In genomic region chr5:132876020-132876759, GRCh38 we compare ENCODE assay signal across 25 cellular contexts. TPM values are rescaled to one million over a fixed set of nuclear protein-coding genes. Genes with fewer than 3 reads are reported as not detected.
DNase-seq lines count a peak whose midpoint lies in the region; ATAC-seq and TF ChIP-seq lines count a peak whose summit lies in the region.
"Had no signal": no experiment of that assay in that cellular context is flagged by ENCODE, and none has a peak within 500 bp of the region (broad histone marks: within the 10 kb centered on the region; RNA-seq: fewer than 3 reads in every experiment).

No MANE protein-coding gene starts in this region.

- H3K9me3 Mint-ChIP-seq in progenitor cell of endocrine pancreas (ENCODE audit: low read depth), result peaks cover 3% of the 10 kb centered on the region
- no peaks in the 10 kb centered on the region for H3K9me3 Mint-ChIP-seq in activated CD8-positive, alpha-beta memory T cell treated with anti-CD3 and anti-CD28 coated beads, Interleukin-2, amount 10 ng/mL, durations not matched to agents 7 days and 5 days (ENCODE audit: low read depth)
- H3K9me3 Mint-ChIP-seq: activated naive CD8-positive, alpha-beta T cell treated with anti-CD3 and anti-CD28 coated beads for 36 hours; H9; naive thymus-derived CD8-positive, alpha-beta T cell; stimulated activated naive B cell treated with anti-CD40 and anti-IgM and Interleukin-4, amounts not matched to agents 10 μg/mL and 1 μg/mL and 100 μg/mL, for 72 hours had no signal

- no peaks in the 10 kb centered on the region for H3K27me3 Mint-ChIP-seq in progenitor cell of endocrine pancreas
- H3K27me3 Mint-ChIP-seq in activated CD8-positive, alpha-beta memory T cell treated with anti-CD3 and anti-CD28 coated beads, Interleukin-2, amount 10 ng/mL, durations not matched to agents 7 days and 5 days, result no peaks in the 10 kb centered on the region
- H3K27me3 Mint-ChIP-seq: activated naive CD8-positive, alpha-beta T cell treated with anti-CD3 and anti-CD28 coated beads for 36 hours; naive thymus-derived CD8-positive, alpha-beta T cell; stimulated activated naive B cell treated with anti-CD40 and anti-IgM and Interleukin-4, amounts not matched to agents 10 μg/mL and 1 μg/mL and 100 μg/mL, for 72 hours had no signal

- H3K36me3 ChIP-seq in Panc1 (ENCODE audit: control insufficient read depth, insufficient read depth, low read length), result peaks cover 22% of the 10 kb centered on the region
- H3K36me3 ChIP-seq: ovary had no signal

- in situ Hi-C loops in Panc1 (cut with HindIII; ENCODE audit: low pct_unique_long_range_greater_than_20kb, low sequenced_read_pairs), result no loop called here

- H3K4me3 Mint-ChIP-seq in progenitor cell of endocrine pancreas (ENCODE audit: low read depth), result no peak overlapping the region
- H3K4me3 Mint-ChIP-seq in activated CD8-positive, alpha-beta memory T cell treated with anti-CD3 and anti-CD28 coated beads, Interleukin-2, amount 10 ng/mL, durations not matched to agents 7 days and 5 days, result no peak overlapping the region
- H3K4me3 Mint-ChIP-seq: activated naive CD8-positive, alpha-beta T cell treated with anti-CD3 and anti-CD28 coated beads for 36 hours; H9; naive thymus-derived CD8-positive, alpha-beta T cell; stimulated activated naive B cell treated with anti-CD40 and anti-IgM and Interleukin-4, amounts not matched to agents 10 μg/mL and 1 μg/mL and 100 μg/mL, for 72 hours had no signal

- H3K27ac Mint-ChIP-seq in progenitor cell of endocrine pancreas, result peak overlapping the region; percentile 52
- no peak overlapping the region for H3K27ac Mint-ChIP-seq in activated CD8-positive, alpha-beta memory T cell treated with anti-CD3 and anti-CD28 coated beads, Interleukin-2, amount 10 ng/mL, durations not matched to agents 7 days and 5 days
- H3K27ac Mint-ChIP-seq: activated naive CD8-positive, alpha-beta T cell treated with anti-CD3 and anti-CD28 coated beads for 36 hours; H9; stimulated activated naive B cell treated with anti-CD40 and anti-IgM and Interleukin-4, amounts not matched to agents 10 μg/mL and 1 μg/mL and 100 μg/mL, for 72 hours had no signal

- H3K9me3 ChIP-seq in Panc1 (ENCODE audit: control insufficient read depth, insufficient read depth, low read depth, low read length), result no peaks in the 10 kb centered on the region
- H3K9me3 ChIP-seq: body of pancreas, ovary, testis had no signal

- POLR2A ChIA-PET in Panc1 (lab: Charles Lee), result interaction anchor here (0.6 kb wide), 1 partner anchor 15 kb away, joined by 5 read pairs; no protein-coding TSS in a partner anchor

- TF ChIP-seq CTCF in Panc1 (IDR thresholded peaks at IDR 0.05) (no peak), fibroblast of villous mesenchyme (IDR thresholded peaks at IDR 0.05; ENCODE audit: insufficient read depth, low read depth, low read length) (no peak), progenitor cell of endocrine pancreas (IDR thresholded peaks at IDR 0.05; ENCODE audit: unreplicated experiment) (no peak)

- no peak overlapping the region for H3K27ac ChIP-seq in Panc1 (ENCODE audit: low read length)
- H3K27ac ChIP-seq: coronary artery, foreskin keratinocyte, ovary, testis had no signal

- BruUV-seq in Panc1 (replicated peaks; lab: Mats Ljungman, UMichigan), result TSS peak; percentile 51

- H3K36me3 Mint-ChIP-seq in progenitor cell of endocrine pancreas (ENCODE audit: insufficient read depth), result peaks cover 28% of the 10 kb centered on the region
- peaks cover 22% of the 10 kb centered on the region for H3K36me3 Mint-ChIP-seq in activated CD8-positive, alpha-beta memory T cell treated with anti-CD3 and anti-CD28 coated beads, Interleukin-2, amount 10 ng/mL, durations not matched to agents 7 days and 5 days

- peaks cover 36% of the 10 kb centered on the region for H3K4me1 Mint-ChIP-seq in progenitor cell of endocrine pancreas (ENCODE audit: low read depth)
- no peaks in the 10 kb centered on the region for H3K4me1 Mint-ChIP-seq in activated CD8-positive, alpha-beta memory T cell treated with anti-CD3 and anti-CD28 coated beads, Interleukin-2, amount 10 ng/mL, durations not matched to agents 7 days and 5 days
- H3K4me1 Mint-ChIP-seq: activated naive CD8-positive, alpha-beta T cell treated with anti-CD3 and anti-CD28 coated beads for 36 hours; H9 had no signal

- ATAC-seq in Panc1, result no peak
- ATAC-seq in activated CD8-positive, alpha-beta memory T cell treated with anti-CD3 and anti-CD28 coated beads, Interleukin-2, amount 10 ng/mL, durations not matched to agents 7 days and 5 days, result no peak
- ATAC-seq: activated CD4-positive, CD25-positive, alpha-beta regulatory T cell treated with anti-CD3 and anti-CD28 coated beads, Interleukin-2, amount 50 U/mL, for 24 hours; body of pancreas; foreskin keratinocyte; naive thymus-derived CD8-positive, alpha-beta T cell; stimulated activated naive B cell treated with anti-CD40 and anti-IgM and Interleukin-4, amounts not matched to agents 10 μg/mL and 1 μg/mL and 100 μg/mL, for 72 hours had no signal

- H3K4me3 ChIP-seq in Panc1 (ENCODE audit: low read depth in 2 of 2, low read length in 2 of 2), result no peak overlapping the region
- no peak overlapping the region for H3K4me3 ChIP-seq in fibroblast of villous mesenchyme (ENCODE audit: low read depth, low read length)
- H3K4me3 ChIP-seq: body of pancreas, coronary artery, ovary, testis had no signal

- no peaks in the 10 kb centered on the region for H3K4me1 ChIP-seq in Panc1 (ENCODE audit: control insufficient read depth, insufficient read depth, low read length)
- H3K4me1 ChIP-seq: foreskin keratinocyte, testis had no signal

- CTCF ChIA-PET in Panc1 (lab: Charles Lee), result no interaction called here
- CTCF ChIA-PET in activated CD8-positive, alpha-beta memory T cell treated with anti-CD3 and anti-CD28 coated beads, Interleukin-2, amount 10 ng/mL, durations not matched to agents 7 days and 5 days (lab: Charles Lee), result no interaction called here

- intact Hi-C loops in Panc1 (cut with micrococcal nuclease; ENCODE audit: unreplicated experiment), result no loop called here
- intact Hi-C loops in posterior cingulate gyrus (cut with DNase I), result no loop called here

- H3K27me3 ChIP-seq in Panc1 (ENCODE audit: control insufficient read depth, insufficient read depth, low read length), result no peaks in the 10 kb centered on the region
- H3K27me3 ChIP-seq: body of pancreas, foreskin keratinocyte, ovary, testis had no signal

- DNase-seq in EH (ENCODE audit: low read depth), result peak; percentile 76
- DNase-seq in Panc1 (ENCODE audit: low read depth, low spot score), result no peak
- peak; percentile 23 for DNase-seq in fibroblast of villous mesenchyme (ENCODE audit: low read depth)
- DNase-seq in progenitor cell of endocrine pancreas (ENCODE audit: low spot score, unreplicated experiment), result no peak
- no peak for DNase-seq in NCI-H2227 treated with DMSO at 0.1 percent for 48 hours (lab: John Stamatoyannopoulos, UW)
- DNase-seq in activated CD8-positive, alpha-beta memory T cell treated with anti-CD3 and anti-CD28 coated beads, Interleukin-2, amount 10 ng/mL, durations not matched to agents 7 days and 5 days, result no peak
- no peak for DNase-seq in posterior cingulate gyrus
- DNase-seq: activated naive CD8-positive, alpha-beta T cell treated with anti-CD3 and anti-CD28 coated beads for 36 hours; AML-193; body of pancreas; DMS79; foreskin keratinocyte; H9; Kasumi-1; naive thymus-derived CD8-positive, alpha-beta T cell; NCI-H1105; NCI-H524 treated with DMSO at 0.1 percent for 48 hours; ovary; RPMI8226; stimulated activated naive B cell treated with anti-CD40 and anti-IgM and Interleukin-4, amounts not matched to agents 10 μg/mL and 1 μg/mL and 100 μg/mL, for 72 hours; T1000; testis had no signal

RNA-seq across cellular contexts. Expression of gene LEAP2, which starts 2.7 kb away (rescaled TPM):
- total RNA-seq in Panc1 (2021; ENCODE audit: unreplicated experiment) (1.4 TPM), fibroblast of villous mesenchyme (under 0.01 and 0.32 TPM in 2 replicates), progenitor cell of endocrine pancreas (1.7 and 2.0 TPM in 2 replicates)
- polyA plus RNA-seq in Panc1 (2012; ENCODE audit: insufficient read length), result 0.35 TPM
- total RNA-seq in activated CD8-positive, alpha-beta memory T cell treated with anti-CD3 and anti-CD28 coated beads, Interleukin-2, amount 10 ng/mL, durations not matched to agents 7 days and 5 days, result 1 to 10 TPM; 2.7 to 6.0 TPM

RNA-seq across cellular contexts. Expression of gene UQCRQ, which starts 9.7 kb away (rescaled TPM):
- total RNA-seq in Panc1 (2021; ENCODE audit: unreplicated experiment) (475 TPM), fibroblast of villous mesenchyme (134 and 179 TPM in 2 replicates), progenitor cell of endocrine pancreas (230 and 275 TPM in 2 replicates)
- 381 TPM for polyA plus RNA-seq in Panc1 (2012; ENCODE audit: insufficient read length)
- total RNA-seq in activated CD8-positive, alpha-beta memory T cell treated with anti-CD3 and anti-CD28 coated beads, Interleukin-2, amount 10 ng/mL, durations not matched to agents 7 days and 5 days, result 100 to 1,000 TPM; 344 to 446 TPM

RNA-seq across cellular contexts. Expression of gene GDF9, which starts 9.9 kb away (rescaled TPM):
- 0.54 TPM for total RNA-seq in Panc1 (2021; ENCODE audit: unreplicated experiment)
- polyA plus RNA-seq in Panc1 (2012; ENCODE audit: insufficient read length), result 0.51 TPM
- not detected in 2 replicates for total RNA-seq in fibroblast of villous mesenchyme
- total RNA-seq in progenitor cell of endocrine pancreas, result 0.51 and 0.55 TPM in 2 replicates
- total RNA-seq in activated CD8-positive, alpha-beta memory T cell treated with anti-CD3 and anti-CD28 coated beads, Interleukin-2, amount 10 ng/mL, durations not matched to agents 7 days and 5 days, result under 1 TPM; 0.26 to 0.67 TPM
- total RNA-seq: mesenteric fat pad had no signal

RNA-seq across cellular contexts. Expression of gene SHROOM1, which starts 45.7 kb away (rescaled TPM):
- total RNA-seq in Panc1 (2021; ENCODE audit: unreplicated experiment), result 13.5 TPM
- 13.1 TPM for polyA plus RNA-seq in Panc1 (2012; ENCODE audit: insufficient read length)
- total RNA-seq in fibroblast of villous mesenchyme, result 6.1 and 6.5 TPM in 2 replicates
- total RNA-seq in progenitor cell of endocrine pancreas, result 10.0 and 12.6 TPM in 2 replicates
- 10 to 100 TPM in 1 of 2 experiments, 1 to 10 TPM in 1; 4.4 to 11.5 TPM for total RNA-seq in activated CD8-positive, alpha-beta memory T cell treated with anti-CD3 and anti-CD28 coated beads, Interleukin-2, amount 10 ng/mL, durations not matched to agents 7 days and 5 days
- total RNA-seq: naive thymus-derived CD8-positive, alpha-beta T cell had no signal
- polyA plus RNA-seq: naive thymus-derived CD8-positive, alpha-beta T cell had no signal

Comparison
In these comparisons a context has a peak if more than half of its experiments do, and no peak if none do; other contexts are left out.
1. DNase-seq: peak in EH (single experiment) and fibroblast of villous mesenchyme (single experiment); none in Panc1 (single experiment), progenitor cell of endocrine pancreas (single experiment), NCI-H2227 treated with DMSO at 0.1 percent for 48 hours (single experiment), activated CD8-positive, alpha-beta memory T cell treated with anti-CD3 and anti-CD28 coated beads, Interleukin-2, amount 10 ng/mL, durations not matched to agents 7 days and 5 days (single experiment) and posterior cingulate gyrus (0 of 10).